In genomic region chr1:227762231-227762911, GRCh38 we compare ENCODE assay signal across 8 cellular contexts. TPM values are rescaled to one million over a fixed set of nuclear protein-coding genes. Genes with fewer than 3 reads are reported as not detected.
DNase-seq lines count a peak whose midpoint lies in the region; ATAC-seq lines count a peak whose summit lies in the region.

No MANE protein-coding gene starts in this region.

- peaks cover 58 to 100% (median 94%) of the 10 kb centered on the region in 11 experiments; a peak in 21 of 22 replicates for H4K20me1 ChIP-seq in BLaER1 treated with 17β-estradiol and CSF1 and Interleukin-3, amounts not matched to agents 10 nM and 100 nM

- H3K36me3 Mint-ChIP-seq in central memory CD8-positive, alpha-beta T cell (ENCODE audit: insufficient read depth), result peaks cover 25% of the 10 kb centered on the region

- peak; percentile 9 to 86 for DNase-seq in NCI-H524 (lab: John Stamatoyannopoulos, UW)
- DNase-seq in activated CD4-positive, alpha-beta T cell treated with anti-CD3 and anti-CD28 coated beads for 24 hours (ENCODE audit: low read depth in 2 of 2), result peak; percentile 74 to 76
- DNase-seq in central memory CD8-positive, alpha-beta T cell (ENCODE audit: low spot score in 2 of 2), result peak; percentile 79 to 85
- DNase-seq in left colon, result peak; percentile 84 to 92
- peak; percentile 83 to 87 for DNase-seq in stimulated activated CD4-positive, alpha-beta T cell treated with anti-CD3 and anti-CD28 coated beads, Interleukin-2, amount 100 ng/mL, for 24 hours

- H3K36me3 ChIP-seq in BLaER1 treated with 17β-estradiol and CSF1 and Interleukin-3, amounts not matched to agents 10 nM and 100 nM, result peaks cover 61 to 88% (median 68%) of the 10 kb centered on the region in 11 experiments

- peak overlapping the region; percentile 84 for H3K27ac Mint-ChIP-seq in central memory CD8-positive, alpha-beta T cell (ENCODE audit: low read depth)

- no peaks in the 10 kb centered on the region for H3K9me3 Mint-ChIP-seq in central memory CD8-positive, alpha-beta T cell

- ATAC-seq in GM19351 (IDR thresholded peaks at IDR 0.05; ENCODE audit: unreplicated experiment), result peak; percentile 78
- peak; percentile 81 for ATAC-seq in HG03457 (IDR thresholded peaks at IDR 0.05; ENCODE audit: unreplicated experiment)
- peak; percentile 50 for ATAC-seq in central memory CD8-positive, alpha-beta T cell (replicated peaks; ENCODE audit: extremely low read depth, poor library complexity, severe bottlenecking)
- peak; percentile 89 for ATAC-seq in left colon

- peak overlapping the region in 3 of 10 experiments; percentile 4 to 22 (median 5); a peak in 2 of 20 replicates for H3K4me3 ChIP-seq in BLaER1 treated with 17β-estradiol and CSF1 and Interleukin-3, amounts not matched to agents 10 nM and 100 nM

- intact Hi-C loops in left colon (cut with DNase I, micrococcal nuclease), result loop anchor here in 1 of 2 donors (5.0 kb wide), 1 partner anchor 185 kb away; the partner anchor contains the start of gene WNT9A

- H3K27me3 Mint-ChIP-seq in central memory CD8-positive, alpha-beta T cell, result no peaks in the 10 kb centered on the region

- H3K9ac ChIP-seq in BLaER1 treated with 17β-estradiol and CSF1 and Interleukin-3, amounts not matched to agents 10 nM and 100 nM, result peak overlapping the region in 9 of 11 experiments; percentile 31 to 63 (median 37); a peak in 19 of 22 replicates

- peak overlapping the region in 6 of 11 experiments; percentile 9 to 58 (median 34); a peak in 7 of 22 replicates for H3K27ac ChIP-seq in BLaER1 treated with 17β-estradiol and CSF1 and Interleukin-3, amounts not matched to agents 10 nM and 100 nM

- H3K4me3 Mint-ChIP-seq in central memory CD8-positive, alpha-beta T cell, result peak overlapping the region; percentile 64

- peaks cover 74% of the 10 kb centered on the region for H3K4me1 Mint-ChIP-seq in central memory CD8-positive, alpha-beta T cell

- H3K27me3 ChIP-seq in BLaER1 treated with 17β-estradiol and CSF1 and Interleukin-3, amounts not matched to agents 10 nM and 100 nM, result no peaks in the 10 kb centered on the region

- H3K9me3 ChIP-seq in BLaER1 treated with 17β-estradiol and CSF1 and Interleukin-3, amounts not matched to agents 10 nM and 100 nM (replicated peaks in 1 of 11), result no peaks in the 10 kb centered on the region

- peaks cover 31 to 60% (median 55%) of the 10 kb centered on the region in 10 experiments for H3K4me1 ChIP-seq in BLaER1 treated with 17β-estradiol and CSF1 and Interleukin-3, amounts not matched to agents 10 nM and 100 nM

- H3K4me2 ChIP-seq in BLaER1 treated with 17β-estradiol and CSF1 and Interleukin-3, amounts not matched to agents 10 nM and 100 nM, result peak overlapping the region; percentile 59 to 89 (median 82)

RNA-seq across cellular contexts. Expression of gene SNAP47, which starts 27.1 kb away (rescaled TPM):
- 10 to 100 TPM; 18.6 to 20.5 TPM for total RNA-seq in left colon

RNA-seq across cellular contexts. Expression of gene JMJD4, which starts 27.3 kb away (rescaled TPM):
- total RNA-seq in left colon, result 10 to 100 TPM; 11.1 to 11.9 TPM

RNA-seq across cellular contexts. Expression of gene PRSS38, which starts 53.1 kb away (rescaled TPM):
- not detected for total RNA-seq in left colon
